11 cellular contexts compared by ENCODE assay signal in the genomic region with DNA sequence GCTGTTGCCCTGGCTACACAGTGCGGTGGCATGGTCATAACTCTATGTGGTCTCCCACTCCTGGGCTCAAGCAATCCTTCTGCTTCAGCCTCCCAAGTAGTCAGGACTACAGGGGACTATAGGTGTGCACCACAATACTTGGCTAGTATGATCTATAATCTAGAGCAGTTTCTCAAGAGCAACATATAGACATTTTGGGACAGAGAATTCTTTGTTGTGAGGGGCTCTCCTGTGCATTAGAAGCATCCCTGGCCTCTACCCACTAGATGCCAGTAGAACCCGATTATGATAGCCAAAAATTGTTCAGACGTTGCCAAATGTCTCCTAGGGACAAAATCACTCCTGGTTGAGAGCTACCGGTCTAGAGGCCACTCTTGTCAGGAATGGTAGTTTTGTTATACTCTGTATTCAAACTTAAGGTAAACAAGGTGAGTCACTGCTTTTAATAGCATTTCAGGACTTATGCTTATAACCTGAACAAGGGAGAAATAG. TPM values are rescaled to one million over a fixed set of nuclear protein-coding genes. Genes with fewer than 3 reads are reported as not detected.
DNase-seq lines count a peak whose midpoint lies in the region; ATAC-seq and TF ChIP-seq lines count a peak whose summit lies in the region.
"Had no signal": no experiment of that assay in that cellular context is flagged by ENCODE, and none has a peak within 500 bp of the region (broad histone marks: within the 10 kb centered on the region; RNA-seq: fewer than 3 reads in every experiment).

No MANE protein-coding gene starts in this region.

- no peak for DNase-seq in CD4-positive, CD25-positive, alpha-beta regulatory T cell
- DNase-seq in HPDE6-E6E7 (ENCODE audit: extremely low spot score) (peak; percentile 9), WTC11 (ENCODE audit: low spot score) (no peak), right lobe of liver (no peak), suprapubic skin (ENCODE audit: low spot score in 2 of 2) (no peak), GM13977 (ENCODE audit: low spot score) (no peak), NCI-H187 (lab: John Stamatoyannopoulos, UW) (no peak)
- DNase-seq: erythroblast; stimulated activated CD4-positive, alpha-beta T cell treated with anti-CD3 and anti-CD28 coated beads, Interleukin-2, amount 100 ng/mL, for 24 hours had no signal

- WGBS in right lobe of liver (ENCODE audit: insufficient coverage, low coverage, low lambda C conversion rate, missing lambda C conversion rate): 35% methylated on average over 4 of the region's 4 CpGs
- 44% methylated on average over 4 of the region's 4 CpGs for WGBS in suprapubic skin

- no peak for TF ChIP-seq EP300 in suprapubic skin (IDR thresholded peaks at IDR 0.05)

- TF ChIP-seq POLR2A in right lobe of liver (IDR thresholded peaks at IDR 0.05) (no peak), suprapubic skin (IDR thresholded peaks at IDR 0.05) (no peak)

- POLR2A ChIA-PET in WTC11 (lab: Charles Lee): no interaction called here

- H3K36me3 ChIP-seq in CD4-positive, CD25-positive, alpha-beta regulatory T cell (ENCODE audit: control insufficient read depth, insufficient read depth, low read length): peaks cover 9% of the 10 kb centered on the region
- H3K36me3 ChIP-seq in right lobe of liver (no peaks in the 10 kb centered on the region), suprapubic skin (no peaks in the 10 kb centered on the region)

- H3K36me3 Mint-ChIP-seq in CD4-positive, CD25-positive, alpha-beta regulatory T cell: peaks cover 15% of the 10 kb centered on the region
- H3K36me3 Mint-ChIP-seq in WTC11: peaks cover 3% of the 10 kb centered on the region; the same call in 1 of the 2 replicates

- no peaks in the 10 kb centered on the region for H3K9me3 ChIP-seq in CD4-positive, CD25-positive, alpha-beta regulatory T cell (ENCODE audit: control insufficient read depth in 2 of 2, low read length in 2 of 2)
- no peaks in the 10 kb centered on the region for H3K9me3 ChIP-seq in right lobe of liver
- no peaks in the 10 kb centered on the region for H3K9me3 ChIP-seq in suprapubic skin

- H3K27ac ChIP-seq in CD4-positive, CD25-positive, alpha-beta regulatory T cell (ENCODE audit: insufficient read depth, low read length, poor library complexity, severe bottlenecking): peak overlapping the region; percentile 33
- no peak overlapping the region for H3K27ac ChIP-seq in right lobe of liver
- no peak overlapping the region for H3K27ac ChIP-seq in suprapubic skin
- H3K27ac ChIP-seq: C4-2B had no signal

- peaks cover 23 to 75% (median 40%) of the 10 kb centered on the region in 4 donors for H3K4me1 Mint-ChIP-seq in CD4-positive, CD25-positive, alpha-beta regulatory T cell
- peaks cover 20% of the 10 kb centered on the region for H3K4me1 Mint-ChIP-seq in WTC11

- in situ Hi-C loops in GM13977 (cut with MboI; ENCODE audit: low pct_unique_long_range_greater_than_20kb, low sequenced_read_pairs, unreplicated experiment): no loop called here

- no peaks in the 10 kb centered on the region for H3K27me3 Mint-ChIP-seq in CD4-positive, CD25-positive, alpha-beta regulatory T cell
- H3K27me3 Mint-ChIP-seq in WTC11 (ENCODE audit: low read depth): no peaks in the 10 kb centered on the region

- peak in 1 of 2 donors; percentile 22 for ATAC-seq in CD4-positive, CD25-positive, alpha-beta regulatory T cell (ENCODE audit: low read depth in 2 of 2)
- ATAC-seq in WTC11 (no peak), right lobe of liver (peak; percentile 79 to 89 (median 84)), GM21381 (IDR thresholded peaks at IDR 0.05; ENCODE audit: unreplicated experiment) (no peak)

- TF ChIP-seq CTCF in WTC11 (IDR thresholded peaks at IDR 0.05) (no peak), right lobe of liver (IDR thresholded peaks at IDR 0.05) (peak; percentile 18 to 36 (median 27)), suprapubic skin (IDR thresholded peaks at IDR 0.05) (no peak), GM13977 (IDR thresholded peaks at IDR 0.05; ENCODE audit: extremely low read depth, insufficient read depth, missing control alignments) (no peak)

- CTCF ChIA-PET in WTC11 (lab: Charles Lee): interaction anchor here (2.7 kb wide), 1 partner anchor 36 kb away, joined by 12 read pairs; no protein-coding TSS in a partner anchor

- intact Hi-C loops in right lobe of liver (cut with DNase I): no loop called here

- no peak overlapping the region for H3K27ac Mint-ChIP-seq in CD4-positive, CD25-positive, alpha-beta regulatory T cell
- H3K27ac Mint-ChIP-seq in WTC11: peak overlapping the region; percentile 63; the same call in 1 of the 2 replicates

- no peaks in the 10 kb centered on the region for H3K27me3 ChIP-seq in CD4-positive, CD25-positive, alpha-beta regulatory T cell (ENCODE audit: control insufficient read depth, insufficient read depth, low read length)
- no peaks in the 10 kb centered on the region for H3K27me3 ChIP-seq in right lobe of liver
- no peaks in the 10 kb centered on the region for H3K27me3 ChIP-seq in suprapubic skin

- H3K4me3 Mint-ChIP-seq in CD4-positive, CD25-positive, alpha-beta regulatory T cell: peak overlapping the region; percentile 2 to 70 (median 56)
- no peak overlapping the region for H3K4me3 Mint-ChIP-seq in WTC11

- peak overlapping the region; percentile 46 for H3K4me3 ChIP-seq in CD4-positive, CD25-positive, alpha-beta regulatory T cell (ENCODE audit: low read depth, low read length)
- H3K4me3 ChIP-seq in right lobe of liver (no peak overlapping the region), suprapubic skin (no peak overlapping the region)

- peaks cover 60% of the 10 kb centered on the region for H3K4me1 ChIP-seq in CD4-positive, CD25-positive, alpha-beta regulatory T cell (ENCODE audit: control insufficient read depth, insufficient read depth, low read length, poor library complexity, severe bottlenecking)
- H3K4me1 ChIP-seq in right lobe of liver: peaks cover 0 to 41% (median 15%) of the 10 kb centered on the region in 4 donors
- peaks cover 28% of the 10 kb centered on the region for H3K4me1 ChIP-seq in suprapubic skin

- H3K9me3 Mint-ChIP-seq in CD4-positive, CD25-positive, alpha-beta regulatory T cell: no peaks in the 10 kb centered on the region
- H3K9me3 Mint-ChIP-seq in WTC11: no peaks in the 10 kb centered on the region

TF ChIP-seq in WTC11, 78 proteins besides CTCF, POLR2A, EP300 and RAD21:
- TF ChIP-seq, protein P1, sequence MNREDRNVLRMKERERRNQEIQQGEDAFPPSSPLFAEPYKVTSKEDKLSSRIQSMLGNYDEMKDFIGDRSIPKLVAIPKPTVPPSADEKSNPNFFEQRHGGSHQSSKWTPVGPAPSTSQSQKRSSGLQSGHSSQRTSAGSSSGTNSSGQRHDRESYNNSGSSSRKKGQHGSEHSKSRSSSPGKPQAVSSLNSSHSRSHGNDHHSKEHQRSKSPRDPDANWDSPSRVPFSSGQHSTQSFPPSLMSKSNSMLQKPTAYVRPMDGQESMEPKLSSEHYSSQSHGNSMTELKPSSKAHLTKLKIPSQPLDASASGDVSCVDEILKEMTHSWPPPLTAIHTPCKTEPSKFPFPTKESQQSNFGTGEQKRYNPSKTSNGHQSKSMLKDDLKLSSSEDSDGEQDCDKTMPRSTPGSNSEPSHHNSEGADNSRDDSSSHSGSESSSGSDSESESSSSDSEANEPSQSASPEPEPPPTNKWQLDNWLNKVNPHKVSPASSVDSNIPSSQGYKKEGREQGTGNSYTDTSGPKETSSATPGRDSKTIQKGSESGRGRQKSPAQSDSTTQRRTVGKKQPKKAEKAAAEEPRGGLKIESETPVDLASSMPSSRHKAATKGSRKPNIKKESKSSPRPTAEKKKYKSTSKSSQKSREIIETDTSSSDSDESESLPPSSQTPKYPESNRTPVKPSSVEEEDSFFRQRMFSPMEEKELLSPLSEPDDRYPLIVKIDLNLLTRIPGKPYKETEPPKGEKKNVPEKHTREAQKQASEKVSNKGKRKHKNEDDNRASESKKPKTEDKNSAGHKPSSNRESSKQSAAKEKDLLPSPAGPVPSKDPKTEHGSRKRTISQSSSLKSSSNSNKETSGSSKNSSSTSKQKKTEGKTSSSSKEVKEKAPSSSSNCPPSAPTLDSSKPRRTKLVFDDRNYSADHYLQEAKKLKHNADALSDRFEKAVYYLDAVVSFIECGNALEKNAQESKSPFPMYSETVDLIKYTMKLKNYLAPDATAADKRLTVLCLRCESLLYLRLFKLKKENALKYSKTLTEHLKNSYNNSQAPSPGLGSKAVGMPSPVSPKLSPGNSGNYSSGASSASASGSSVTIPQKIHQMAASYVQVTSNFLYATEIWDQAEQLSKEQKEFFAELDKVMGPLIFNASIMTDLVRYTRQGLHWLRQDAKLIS (CRISPR knock-in tag; IDR thresholded peaks at IDR 0.05; ENCODE audit: borderline replicate concordance): no peak
- TF ChIP-seq FOXP1 (CRISPR knock-in tag; IDR thresholded peaks at IDR 0.05; ENCODE audit: borderline replicate concordance): no peak

RNA-seq across cellular contexts. Expression of gene ANKHD1, which starts 7.2 kb away (rescaled TPM):
- 227 TPM for total RNA-seq in CD4-positive, CD25-positive, alpha-beta regulatory T cell
- polyA plus RNA-seq in CD4-positive, CD25-positive, alpha-beta regulatory T cell: 10 to 100 TPM; 58.2 to 78.2 (median 64.6) TPM
- total RNA-seq in WTC11 (2021): 89.8 to 113 TPM (median 105 TPM) in 3 replicates
- total RNA-seq in right lobe of liver: 10 to 100 TPM; 45.5 to 73.2 (median 62.6) TPM
- 100 to 1,000 TPM; 148 to 362 (median 168) TPM for total RNA-seq in suprapubic skin

RNA-seq across cellular contexts. Expression of gene SLC4A9, which starts 48.8 kb away (rescaled TPM):
- not detected for total RNA-seq in CD4-positive, CD25-positive, alpha-beta regulatory T cell
- polyA plus RNA-seq in CD4-positive, CD25-positive, alpha-beta regulatory T cell: not detected
- total RNA-seq in WTC11 (2021) (0.37 to 0.76 TPM (median 0.50 TPM) in 3 replicates), right lobe of liver (not detected), suprapubic skin (under 1 TPM in 1 of 4 donors, not detected in 3; 0.56 TPM)

Comparison
In these comparisons a context has a peak if more than half of its experiments do, and no peak if none do; other contexts are left out.
1. ATAC-seq: peak in right lobe of liver (4 of 4); none in WTC11 (single experiment) and GM21381 (single experiment).
2. CTCF ChIP-seq: peak in right lobe of liver (4 of 4); none in WTC11 (single experiment), suprapubic skin (0 of 2) and GM13977 (single experiment).